Comparison of ENCODE assay signal across 3 cellular contexts in genomic region chr1:175678471-175678870, GRCh38.
TF ChIP-seq lines count a peak whose summit lies in the region.

No MANE protein-coding gene starts in this region.

TF ChIP-seq in IMR-90, 13 proteins besides CTCF, POLR2A, EP300 and RAD21:
- no peak for TF ChIP-seq SMC3 (IDR thresholded peaks at IDR 0.05; ENCODE audit: low read depth, low read length)
- no peak for TF ChIP-seq RCOR1 (IDR thresholded peaks at IDR 0.05; ENCODE audit: insufficient replicate concordance, low read length)
- no peak for TF ChIP-seq CEBPB (IDR thresholded peaks at IDR 0.05; ENCODE audit: low read depth, low read length)
- TF ChIP-seq NFE2L2 (IDR thresholded peaks at IDR 0.05; ENCODE audit: low read depth, low read length) = no peak
- no peak for TF ChIP-seq ELK1 (IDR thresholded peaks at IDR 0.05; ENCODE audit: borderline replicate concordance, low read depth, low read length)
- TF ChIP-seq CHD1 (IDR thresholded peaks at IDR 0.05; ENCODE audit: low read depth, low read length) = no peak
- TF ChIP-seq MAZ (IDR thresholded peaks at IDR 0.05; ENCODE audit: borderline replicate concordance, low read depth, low read length) = no peak
- TF ChIP-seq BHLHE40 (IDR thresholded peaks at IDR 0.05; ENCODE audit: low read depth, low read length) = no peak
- TF ChIP-seq MXI1 (IDR thresholded peaks at IDR 0.05; ENCODE audit: borderline replicate concordance, low read depth, low read length) = no peak
- no peak for TF ChIP-seq RFX5 (IDR thresholded peaks at IDR 0.05; ENCODE audit: low read depth, low read length)
- TF ChIP-seq MAFK (IDR thresholded peaks at IDR 0.05; ENCODE audit: low read depth, low read length) = no peak
- TF ChIP-seq FOS (IDR thresholded peaks at IDR 0.05; ENCODE audit: low read depth, low read length) = no peak
- TF ChIP-seq USF2 (IDR thresholded peaks at IDR 0.05; ENCODE audit: low read depth, low read length) = no peak

TF ChIP-seq in endothelial cell of umbilical vein, 7 proteins besides CTCF, POLR2A, EP300 and RAD21:
- no peak for TF ChIP-seq MAX (IDR thresholded peaks at IDR 0.05; ENCODE audit: insufficient read depth, insufficient read length)
- no peak for TF ChIP-seq JUN (IDR thresholded peaks at IDR 0.05; ENCODE audit: borderline replicate concordance, insufficient read depth, insufficient read length, low read depth)
- TF ChIP-seq GATA2 (IDR thresholded peaks at IDR 0.05; ENCODE audit: insufficient read depth, insufficient read length, low read depth, low read length) = peak; percentile 33
- peak; percentile 55 for TF ChIP-seq FOS (IDR thresholded peaks at IDR 0.05; ENCODE audit: borderline replicate concordance, insufficient read depth, low read length)

TF ChIP-seq in neural cell, 6 proteins besides CTCF, POLR2A, EP300 and RAD21:
- no peak for TF ChIP-seq POLR2AphosphoS5 (IDR thresholded peaks at IDR 0.05)
- TF ChIP-seq EZH2 (IDR thresholded peaks at IDR 0.05; ENCODE audit: borderline replicate concordance, insufficient read depth, low read length, poor library complexity, severe bottlenecking) = no peak
- no peak for TF ChIP-seq MXI1 (conservative IDR thresholded peaks at IDR 0.05; ENCODE audit: poor library complexity, severe bottlenecking)
- TF ChIP-seq TAF1 (IDR thresholded peaks at IDR 0.05; ENCODE audit: low read depth) = no peak
- TF ChIP-seq SMC3 (conservative IDR thresholded peaks at IDR 0.05; ENCODE audit: poor library complexity) = no peak
- TF ChIP-seq REST (IDR thresholded peaks at IDR 0.05; ENCODE audit: borderline replicate concordance) = no peak
